ENCODE assay signal across 1 cellular context in the genomic region with DNA sequence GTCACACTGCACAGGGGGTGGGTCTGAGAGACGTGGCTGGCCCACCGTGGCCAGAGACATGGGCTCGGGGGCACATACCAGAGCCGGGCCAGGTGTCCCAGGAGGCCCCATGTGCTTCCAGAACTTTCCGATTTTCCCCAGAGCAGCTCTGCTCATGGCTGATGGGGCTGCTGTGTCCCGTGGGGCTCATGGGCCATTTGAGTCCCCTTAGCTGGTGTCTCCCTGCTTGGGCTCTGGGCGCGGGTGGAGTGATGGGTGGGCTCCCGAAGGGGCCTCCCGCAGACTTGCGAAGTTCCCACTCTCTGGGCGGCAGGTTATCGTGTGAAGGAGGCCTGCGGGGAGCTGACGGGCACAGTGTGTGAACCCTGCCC.
TF ChIP-seq lines count a peak whose summit lies in the region.

No MANE protein-coding gene starts in this region.

TF ChIP-seq in H1, 55 proteins besides CTCF, POLR2A, EP300 and RAD21:
- TF ChIP-seq SP1 (IDR thresholded peaks at IDR 0.05; ENCODE audit: low read depth, low read length) (no peak), POU5F1 (IDR thresholded peaks at IDR 0.05; ENCODE audit: low read depth, low read length) (no peak), PHF8 (conservative IDR thresholded peaks at IDR 0.05; ENCODE audit: low read depth, low read length) (no peak), TAF1 (IDR thresholded peaks at IDR 0.05; ENCODE audit: low read depth, low read length) (no peak), SRF (IDR thresholded peaks at IDR 0.05; ENCODE audit: low read depth, low read length) (no peak), BCL11A (IDR thresholded peaks at IDR 0.05; ENCODE audit: low read depth in 2 of 2, low read length in 2 of 2) (no peak), RBBP5 (IDR thresholded peaks at IDR 0.05; ENCODE audit: borderline replicate concordance, low read depth, low read length) (no peak), SP4 (IDR thresholded peaks at IDR 0.05; ENCODE audit: low read length) (no peak), HDAC2 (IDR thresholded peaks at IDR 0.05; ENCODE audit: borderline replicate concordance in 1 of 2, low read depth in 2 of 2, low read length in 2 of 2) (no peak), SIX5 (IDR thresholded peaks at IDR 0.05; ENCODE audit: low read depth, low read length) (no peak), TAF7 (optimal IDR thresholded peaks at IDR 0.05; ENCODE audit: borderline replicate concordance, low read depth, low read length) (no peak), POLR2AphosphoS5 (IDR thresholded peaks at IDR 0.05; ENCODE audit: low read depth, low read length) (no peak), RXRA (IDR thresholded peaks at IDR 0.05; ENCODE audit: insufficient read depth, low read depth, low read length) (no peak), BRCA1 (IDR thresholded peaks at IDR 0.05; ENCODE audit: low read depth, low read length) (no peak), CHD7 (IDR thresholded peaks at IDR 0.05; ENCODE audit: insufficient replicate concordance, low read length) (no peak), CBX5 (IDR thresholded peaks at IDR 0.05; ENCODE audit: low read depth, low read length) (no peak), CEBPB (IDR thresholded peaks at IDR 0.05; ENCODE audit: low read depth, low read length) (no peak), CHD2 (IDR thresholded peaks at IDR 0.05; ENCODE audit: low read length) (no peak)
TF ChIP-seq in H1: peak in this region for 0.
